20 cellular contexts compared by ENCODE assay signal in genomic region chr9:378263-378662, GRCh38.
A peak's percentile ranks its signal among the peaks of the same experiment; 100 is the strongest.
DNase-seq lines count a peak whose midpoint lies in the region; ATAC-seq and TF ChIP-seq lines count a peak whose summit lies in the region.
"Had no signal": no experiment of that assay in that cellular context is flagged by ENCODE, and none has a peak within 500 bp of the region (broad histone marks: within the 10 kb centered on the region; RNA-seq: fewer than 3 reads in every experiment).

No MANE protein-coding gene starts in this region.

- no peak overlapping the region for H2AFZ ChIP-seq in Loucy (ENCODE audit: low read length)

- POLR2A ChIA-PET in activated naive CD8-positive, alpha-beta T cell treated with anti-CD3 and anti-CD28 coated beads, Interleukin-2, amount 10 ng/mL, durations not matched to agents 7 days and 5 days (lab: Charles Lee), result no interaction called here

- H3K4me3 Mint-ChIP-seq in activated naive CD8-positive, alpha-beta T cell treated with anti-CD3 and anti-CD28 coated beads, Interleukin-2, amount 10 ng/mL, durations not matched to agents 7 days and 5 days, result no peak overlapping the region
- H3K4me3 Mint-ChIP-seq in natural killer cell treated with Interleukin-12 subunit alpha and Interleukin-12 subunit beta and Interleukin-15 and Interleukin-18, amount 100 ng/mL, for 72 hours, result no peak overlapping the region
- H3K4me3 Mint-ChIP-seq: type B pancreatic cell had no signal

- no peaks in the 10 kb centered on the region for H3K9me2 ChIP-seq in Loucy (replicated peaks; ENCODE audit: low read depth, low read length)

- H3K9me3 Mint-ChIP-seq in activated naive CD4-positive, alpha-beta T cell treated with anti-CD3 and anti-CD28 coated beads, Interleukin-2, amount 50 U/mL, for 72 hours, result no peaks in the 10 kb centered on the region
- H3K9me3 Mint-ChIP-seq in activated naive CD8-positive, alpha-beta T cell treated with anti-CD3 and anti-CD28 coated beads, Interleukin-2, amount 10 ng/mL, durations not matched to agents 7 days and 5 days, result no peaks in the 10 kb centered on the region
- H3K9me3 Mint-ChIP-seq in natural killer cell treated with Interleukin-12 subunit alpha and Interleukin-12 subunit beta and Interleukin-15 and Interleukin-18, amount 100 ng/mL, for 72 hours, result no peaks in the 10 kb centered on the region
- H3K9me3 Mint-ChIP-seq: type B pancreatic cell had no signal

- no peaks in the 10 kb centered on the region for H3K27me3 ChIP-seq in Loucy (ENCODE audit: insufficient read depth, low read length, poor library complexity, severe bottlenecking)

- no peaks in the 10 kb centered on the region for H3K79me2 ChIP-seq in Loucy (ENCODE audit: insufficient read depth, low read length)

- H3K9ac ChIP-seq in Loucy (ENCODE audit: low read depth, low read length, poor library complexity, severe bottlenecking), result no peak overlapping the region

- peaks cover 89% of the 10 kb centered on the region for H3K36me3 ChIP-seq in Loucy (ENCODE audit: insufficient read depth, low read length)

- H3K36me3 Mint-ChIP-seq in activated naive CD4-positive, alpha-beta T cell treated with anti-CD3 and anti-CD28 coated beads, Interleukin-2, amount 50 U/mL, for 72 hours, result peaks cover 0 to 10% of the 10 kb centered on the region in 2 donors
- peaks cover 41% of the 10 kb centered on the region for H3K36me3 Mint-ChIP-seq in activated naive CD8-positive, alpha-beta T cell treated with anti-CD3 and anti-CD28 coated beads, Interleukin-2, amount 10 ng/mL, durations not matched to agents 7 days and 5 days
- peaks cover 47% of the 10 kb centered on the region for H3K36me3 Mint-ChIP-seq in natural killer cell treated with Interleukin-12 subunit alpha and Interleukin-12 subunit beta and Interleukin-15 and Interleukin-18, amount 100 ng/mL, for 72 hours
- H3K36me3 Mint-ChIP-seq: type B pancreatic cell had no signal

- H3K9me3 ChIP-seq in Loucy (ENCODE audit: insufficient read depth, low read depth, low read length), result no peaks in the 10 kb centered on the region
- H3K9me3 ChIP-seq: psoas muscle had no signal

- H4K20me1 ChIP-seq in Loucy (ENCODE audit: insufficient read depth, low read length, poor library complexity, severe bottlenecking), result no peaks in the 10 kb centered on the region

- H3K4me3 ChIP-seq in Loucy (ENCODE audit: low read length, poor library complexity, severe bottlenecking), result no peak overlapping the region
- H3K4me3 ChIP-seq: dorsolateral prefrontal cortex, psoas muscle had no signal

- no peak for TF ChIP-seq CTCF in Loucy (conservative IDR thresholded peaks at IDR 0.05; ENCODE audit: low read length)

- peaks cover 7% of the 10 kb centered on the region for H3K4me1 ChIP-seq in Loucy (ENCODE audit: insufficient read depth, low read length, poor library complexity, severe bottlenecking)
- H3K4me1 ChIP-seq: psoas muscle had no signal

- H3F3A ChIP-seq in Loucy (ENCODE audit: low read depth), result no peaks in the 10 kb centered on the region

- no peaks in the 10 kb centered on the region for H3K27me3 Mint-ChIP-seq in activated naive CD8-positive, alpha-beta T cell treated with anti-CD3 and anti-CD28 coated beads, Interleukin-2, amount 10 ng/mL, durations not matched to agents 7 days and 5 days
- H3K27me3 Mint-ChIP-seq in natural killer cell treated with Interleukin-12 subunit alpha and Interleukin-12 subunit beta and Interleukin-15 and Interleukin-18, amount 100 ng/mL, for 72 hours, result no peaks in the 10 kb centered on the region
- H3K27me3 Mint-ChIP-seq: type B pancreatic cell had no signal

- no peak for DNase-seq in activated naive CD4-positive, alpha-beta T cell treated with anti-CD3 and anti-CD28 coated beads, Interleukin-2, amount 50 U/mL, for 72 hours (ENCODE audit: low spot score in 2 of 2)
- DNase-seq in activated naive CD4-positive, alpha-beta T cell treated with Interleukin-2 at 50 U/mL for 16 hours, result no peak
- no peak for DNase-seq in activated naive CD8-positive, alpha-beta T cell treated with anti-CD3 and anti-CD28 coated beads, Interleukin-2, amount 10 ng/mL, durations not matched to agents 7 days and 5 days
- no peak for DNase-seq in natural killer cell treated with Interleukin-12 subunit alpha and Interleukin-12 subunit beta and Interleukin-15 and Interleukin-18, amount 100 ng/mL, for 72 hours (ENCODE audit: low spot score)
- no peak for DNase-seq in SHP77 treated with DMSO at 0.1 percent for 48 hours (lab: John Stamatoyannopoulos, UW)
- DNase-seq in cerebellar cortex (ENCODE audit: low spot score), result no peak
- DNase-seq: activated CD4-positive, CD25-positive, alpha-beta regulatory T cell treated with anti-CD3 and anti-CD28 coated beads, Interleukin-2, amount 50 U/mL, for 72 hours; activated CD8-positive, alpha-beta memory T cell treated with anti-CD3 and anti-CD28 coated beads, Interleukin-2, amount 50 U/mL, for 48 hours; central memory CD4-positive, alpha-beta T cell; DMS 273 treated with DMSO at 0.1 percent for 48 hours; dorsolateral prefrontal cortex; head of caudate nucleus; kidney glomerular epithelial cell; mammary epithelial cell; NCI-H2081; psoas muscle; T1000 had no signal

- H3K4me2 ChIP-seq in Loucy (ENCODE audit: low read depth, low read length, poor library complexity, severe bottlenecking), result peak overlapping the region; percentile 31

- H3K27ac Mint-ChIP-seq in activated naive CD4-positive, alpha-beta T cell treated with anti-CD3 and anti-CD28 coated beads, Interleukin-2, amount 50 U/mL, for 72 hours, result peak overlapping the region; percentile 26 to 51
- H3K27ac Mint-ChIP-seq in activated naive CD8-positive, alpha-beta T cell treated with anti-CD3 and anti-CD28 coated beads, Interleukin-2, amount 10 ng/mL, durations not matched to agents 7 days and 5 days, result peak overlapping the region; percentile 5
- H3K27ac Mint-ChIP-seq in natural killer cell treated with Interleukin-12 subunit alpha and Interleukin-12 subunit beta and Interleukin-15 and Interleukin-18, amount 100 ng/mL, for 72 hours, result peak overlapping the region; percentile 5 to 7
- H3K27ac Mint-ChIP-seq: type B pancreatic cell had no signal

- ATAC-seq in activated naive CD4-positive, alpha-beta T cell treated with anti-CD3 and anti-CD28 coated beads, Interleukin-2, amount 50 U/mL, for 72 hours, result no peak
- ATAC-seq in activated naive CD8-positive, alpha-beta T cell treated with anti-CD3 and anti-CD28 coated beads, Interleukin-2, amount 10 ng/mL, durations not matched to agents 7 days and 5 days (ENCODE audit: low read depth), result peak; percentile 28
- no peak for ATAC-seq in natural killer cell treated with Interleukin-12 subunit alpha and Interleukin-12 subunit beta and Interleukin-15 and Interleukin-18, amount 100 ng/mL, for 72 hours
- no peak for ATAC-seq in HG03469 (IDR thresholded peaks at IDR 0.05; ENCODE audit: unreplicated experiment)
- ATAC-seq: psoas muscle had no signal

- peaks cover 3% of the 10 kb centered on the region for H3K4me1 Mint-ChIP-seq in activated naive CD8-positive, alpha-beta T cell treated with anti-CD3 and anti-CD28 coated beads, Interleukin-2, amount 10 ng/mL, durations not matched to agents 7 days and 5 days
- peaks cover 5 to 7% of the 10 kb centered on the region in 2 donors for H3K4me1 Mint-ChIP-seq in natural killer cell treated with Interleukin-12 subunit alpha and Interleukin-12 subunit beta and Interleukin-15 and Interleukin-18, amount 100 ng/mL, for 72 hours (ENCODE audit: low read depth in 2 of 2)
